In the genomic region with DNA sequence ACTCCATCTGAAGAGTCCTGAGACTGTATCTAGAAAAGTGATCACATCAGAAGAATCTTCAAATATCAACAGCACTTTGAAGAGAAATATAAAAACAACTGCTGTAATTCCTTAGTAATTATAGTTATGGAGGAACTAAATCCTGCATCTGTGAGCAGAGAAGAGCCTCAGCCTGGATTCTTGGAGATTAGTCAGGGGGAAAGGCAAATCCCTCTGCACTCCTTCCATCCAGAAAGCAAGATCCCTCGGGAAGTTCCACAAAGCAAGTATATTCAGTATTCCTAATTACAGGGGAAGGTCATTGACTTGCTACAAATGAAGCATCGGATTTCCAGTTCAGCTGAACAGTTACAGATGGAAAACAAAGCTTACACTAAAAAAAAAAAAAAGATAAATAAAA, we compare ENCODE assay signal across 26 cellular contexts.
"Had no signal": no experiment of that assay in that cellular context is flagged by ENCODE, and none has a peak within 500 bp of the region (broad histone marks: within the 10 kb centered on the region; RNA-seq: fewer than 3 reads in every experiment).

No MANE protein-coding gene starts in this region.

- H3K27me3 ChIP-seq: brain microvascular endothelial cell had no signal

- H3K36me3 ChIP-seq: brain microvascular endothelial cell had no signal

- H3K27ac ChIP-seq: brain microvascular endothelial cell, coronary artery, dorsolateral prefrontal cortex had no signal

- DNase-seq: activated CD4-positive, alpha-beta T cell treated with anti-CD3 and anti-CD28 coated beads for 36 hours; activated CD4-positive, alpha-beta T cell treated with anti-CD3 and anti-CD28 coated beads, Interleukin-2, amount 50 U/mL, for 1 hour; activated CD4-positive, alpha-beta T cell treated with anti-CD3 and anti-CD28 coated beads, Interleukin-2, amount 50 U/mL, for 48 hours; activated CD4-positive, CD25-positive, alpha-beta regulatory T cell; activated CD4-positive, CD25-positive, alpha-beta regulatory T cell treated with anti-CD3 and anti-CD28 coated beads, Interleukin-2, amount 50 U/mL, for 72 hours; activated CD8-positive, alpha-beta memory T cell treated with anti-CD3 and anti-CD28 coated beads, Interleukin-2, amount 10 ng/mL, durations not matched to agents 7 days and 5 days; activated CD8-positive, alpha-beta memory T cell treated with anti-CD3 and anti-CD28 coated beads, Interleukin-2, amount 50 U/mL, for 4 hours; activated CD8-positive, alpha-beta T cell treated with anti-CD3 and anti-CD28 coated beads, Interleukin-2, amount 10 ng/mL, durations not matched to agents 7 days and 5 days; activated gamma-delta T cell; activated naive CD4-positive, alpha-beta T cell; activated naive CD4-positive, alpha-beta T cell treated with anti-CD3 and anti-CD28 coated beads, Interleukin-2, amount 10 ng/mL, durations not matched to agents 7 days and 5 days; activated naive CD8-positive, alpha-beta T cell treated with anti-CD3 and anti-CD28 coated beads, Interleukin-2, amount 10 ng/mL, durations not matched to agents 7 days and 5 days; activated T-cell treated with anti-CD3 and anti-CD28 coated beads, Interleukin-2, amount 50 U/mL, for 24 hours; activated T-cell treated with anti-CD3 and anti-CD28 coated beads, Interleukin-2, amount 50 U/mL, for 72 hours; amniotic stem cell; anterior cingulate cortex; brain microvascular endothelial cell; dorsolateral prefrontal cortex; effector memory CD4-positive, alpha-beta T cell; endodermal cell; foreskin fibroblast; head of caudate nucleus; hippocampal formation; T-helper 17 cell; T1000 had no signal

- H3K4me3 ChIP-seq: coronary artery, dorsolateral prefrontal cortex had no signal
